13 cellular contexts compared by ENCODE assay signal in the genomic region with DNA sequence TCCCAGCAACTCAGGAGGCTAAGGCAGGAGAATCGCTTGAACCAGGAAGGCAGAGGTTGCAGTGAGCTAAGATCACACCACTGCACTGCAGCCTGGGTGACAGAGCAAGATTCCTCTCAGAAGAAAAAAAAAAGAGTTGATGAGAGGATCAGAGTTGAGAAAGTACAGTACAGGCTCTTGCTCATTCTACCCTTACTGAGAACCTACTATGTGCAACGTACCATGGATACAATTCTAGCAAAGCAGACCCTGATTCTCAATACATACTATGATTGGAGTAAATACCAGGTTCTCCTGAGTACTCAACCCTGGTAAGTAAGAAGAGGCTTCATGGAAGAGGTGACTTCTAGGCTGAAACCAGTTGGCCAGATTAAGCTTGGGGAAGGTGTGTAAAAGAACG. TPM values are rescaled to one million over a fixed set of nuclear protein-coding genes. Genes with fewer than 3 reads are reported as not detected.
DNase-seq lines count a peak whose midpoint lies in the region; ATAC-seq, FAIRE-seq and TF ChIP-seq lines count a peak whose summit lies in the region.
"Had no signal": no experiment of that assay in that cellular context is flagged by ENCODE, and none has a peak within 500 bp of the region (broad histone marks: within the 10 kb centered on the region; RNA-seq: fewer than 3 reads in every experiment).

No MANE protein-coding gene starts in this region.

- H3K27me3 ChIP-seq in OCI-LY3 (ENCODE audit: low read depth, low read length) (no peaks in the 10 kb centered on the region), neutrophil (no peaks in the 10 kb centered on the region)
- H3K27me3 ChIP-seq: tibial artery had no signal

- H3K9me3 Mint-ChIP-seq in Calu3 (ENCODE audit: low read depth, unreplicated experiment): no peaks in the 10 kb centered on the region
- no peaks in the 10 kb centered on the region for H3K9me3 Mint-ChIP-seq in central memory CD8-positive, alpha-beta T cell

- peaks cover 71% of the 10 kb centered on the region for H3K79me2 ChIP-seq in OCI-LY3 (ENCODE audit: low read length)

- H3K36me3 Mint-ChIP-seq in Calu3 (ENCODE audit: insufficient read depth, unreplicated experiment): peaks cover 25% of the 10 kb centered on the region
- H3K36me3 Mint-ChIP-seq in central memory CD8-positive, alpha-beta T cell (ENCODE audit: insufficient read depth): peaks cover 21% of the 10 kb centered on the region

- H3K4me3 Mint-ChIP-seq in Calu3 (ENCODE audit: low read depth, unreplicated experiment): no peak overlapping the region
- peak overlapping the region; percentile 72 for H3K4me3 Mint-ChIP-seq in central memory CD8-positive, alpha-beta T cell

- DNase-seq in Calu3: no peak
- no peak for DNase-seq in central memory CD8-positive, alpha-beta T cell (ENCODE audit: low spot score in 2 of 2)
- DNase-seq in left ventricle myocardium superior: no peak
- DNase-seq in HTR-8/SVneo (ENCODE audit: insufficient read length, low spot score): no peak
- DNase-seq in stimulated activated CD4-positive, alpha-beta T cell treated with anti-CD3 and anti-CD28 coated beads, Interleukin-1b, Interleukin-23, amount 100 ng/mL, for 48 hours: no peak
- DNase-seq: NCI-H1092, NCI-H446 treated with DMSO at 0.1 percent for 48 hours, tibial artery had no signal

- H3K27ac Mint-ChIP-seq in Calu3 (ENCODE audit: unreplicated experiment): peak overlapping the region; percentile 50
- H3K27ac Mint-ChIP-seq in central memory CD8-positive, alpha-beta T cell (ENCODE audit: low read depth): peak overlapping the region; percentile 86

- H3K27ac ChIP-seq in OCI-LY3 (ENCODE audit: low read length): peak overlapping the region; percentile 98
- H3K27ac ChIP-seq in neutrophil: peak overlapping the region; percentile 91

- H3K9ac ChIP-seq in OCI-LY3 (ENCODE audit: low read length): peak overlapping the region; percentile 77; the same call in 1 of the 2 replicates

- H3K27me3 Mint-ChIP-seq in Calu3 (ENCODE audit: unreplicated experiment): no peaks in the 10 kb centered on the region
- no peaks in the 10 kb centered on the region for H3K27me3 Mint-ChIP-seq in central memory CD8-positive, alpha-beta T cell

- H3K4me3 ChIP-seq in OCI-LY3 (ENCODE audit: low read length) (peak overlapping the region; percentile 66; the same call in 1 of the 2 replicates), neutrophil (ENCODE audit: low read depth in 1 of 2, low read length in 1 of 2) (peak overlapping the region; percentile 54 to 68)
- H3K4me3 ChIP-seq: tibial artery had no signal

- CTCF ChIA-PET in Calu3 (lab: Charles Lee): no interaction called here

- H3K4me2 ChIP-seq in OCI-LY3 (ENCODE audit: low read length): peak overlapping the region; percentile 78

- TF ChIP-seq CTCF in Calu3 (IDR thresholded peaks at IDR 0.05; ENCODE audit: unreplicated experiment): no peak
- TF ChIP-seq CTCF in OCI-LY3 (IDR thresholded peaks at IDR 0.05; ENCODE audit: low read depth, low read length): no peak
- TF ChIP-seq CTCF in neutrophil (IDR thresholded peaks at IDR 0.05): no peak

- H3K36me3 ChIP-seq in OCI-LY3 (replicated peaks; ENCODE audit: low read depth, low read length) (peaks cover 36% of the 10 kb centered on the region), neutrophil (peaks cover 16% of the 10 kb centered on the region)
- H3K36me3 ChIP-seq: tibial artery had no signal

- H3K4me1 ChIP-seq in OCI-LY3 (ENCODE audit: low read length): peaks cover 52% of the 10 kb centered on the region
- H3K4me1 ChIP-seq in neutrophil (ENCODE audit: control insufficient read depth in 1 of 2, insufficient read depth in 1 of 2, low read depth in 1 of 2, low read length in 1 of 2): peaks cover 47 to 56% of the 10 kb centered on the region in 2 experiments

- no peaks in the 10 kb centered on the region for H4K20me1 ChIP-seq in OCI-LY3 (ENCODE audit: insufficient read depth, low read length)

- peaks cover 43% of the 10 kb centered on the region for H3K4me1 Mint-ChIP-seq in Calu3 (ENCODE audit: low read depth, unreplicated experiment)
- H3K4me1 Mint-ChIP-seq in central memory CD8-positive, alpha-beta T cell: peaks cover 52% of the 10 kb centered on the region

- no peak for FAIRE-seq in HTR-8/SVneo (lab: Jason Lieb, UNC)
- FAIRE-seq: D721Med, RCC 7860 had no signal

- no peak overlapping the region for H2AFZ ChIP-seq in OCI-LY3 (ENCODE audit: low read depth, low read length)

- no peak for ATAC-seq in central memory CD8-positive, alpha-beta T cell (replicated peaks; ENCODE audit: extremely low read depth, poor library complexity, severe bottlenecking)
- no peak for ATAC-seq in left ventricle myocardium superior

- H3K9me3 ChIP-seq in OCI-LY3 (ENCODE audit: insufficient read depth, low read length): no peaks in the 10 kb centered on the region
- no peaks in the 10 kb centered on the region for H3K9me3 ChIP-seq in neutrophil
- H3K9me3 ChIP-seq: tibial artery had no signal

- intact Hi-C loops in Calu3 (cut with micrococcal nuclease; ENCODE audit: unreplicated experiment) (no loop called here), left ventricle myocardium superior (cut with micrococcal nuclease) (no loop called here)

- no TSS peak for BruUV-seq in Calu3 (replicated peaks; lab: Mats Ljungman, UMichigan)

RNA-seq across cellular contexts. Expression of a gene that starts 1.2 kb away (rescaled TPM):
- 29.2 and 35.8 TPM in 2 replicates for total RNA-seq in Calu3 (2022)
- total RNA-seq in left ventricle myocardium superior: 8.5 TPM

RNA-seq across cellular contexts. Expression of a gene that starts 57.4 kb away (rescaled TPM):
- total RNA-seq in Calu3 (2022) (16.8 and 17.1 TPM in 2 replicates), left ventricle myocardium superior (6.4 TPM)

RNA-seq across cellular contexts. Expression of a gene that starts 59.1 kb away (rescaled TPM):
- not detected in 2 replicates for total RNA-seq in Calu3 (2022)
- not detected for total RNA-seq in left ventricle myocardium superior
- total RNA-seq: cardiac septum had no signal
